10 cellular contexts compared by ENCODE assay signal in genomic region chr10:2986341-2986933, GRCh38.
DNase-seq lines count a peak whose midpoint lies in the region; ATAC-seq and TF ChIP-seq lines count a peak whose summit lies in the region.
"Had no signal": no experiment of that assay in that cellular context is flagged by ENCODE, and none has a peak within 500 bp of the region (broad histone marks: within the 10 kb centered on the region; RNA-seq: fewer than 3 reads in every experiment).

No MANE protein-coding gene starts in this region.

- no TSS peak for BruUV-seq in mammary epithelial cell (replicated peaks; lab: Mats Ljungman, UMichigan)

- H3K79me2 ChIP-seq in mammary epithelial cell (ENCODE audit: insufficient read depth, low read length), result no peaks in the 10 kb centered on the region

- H3K9me3 ChIP-seq in mammary epithelial cell (replicated peaks; ENCODE audit: insufficient read depth, low read length), result no peaks in the 10 kb centered on the region
- H3K9me3 ChIP-seq in esophagus muscularis mucosa, result peaks cover 0 to 11% (median 10%) of the 10 kb centered on the region in 4 donors

- 50% methylated on average over 6 of the region's 12 CpGs for WGBS in mammary epithelial cell (ENCODE audit: low coverage, missing lambda C conversion rate)
- 47% methylated on average over 12 of the region's 12 CpGs for WGBS in esophagus muscularis mucosa

- H4K20me1 ChIP-seq in mammary epithelial cell (ENCODE audit: insufficient read depth, low read length), result no peaks in the 10 kb centered on the region

- ATAC-seq in GM19438 (IDR thresholded peaks at IDR 0.05; ENCODE audit: low read depth, unreplicated experiment), result peak; percentile 44
- no peak for ATAC-seq in HG02610 (IDR thresholded peaks at IDR 0.05; ENCODE audit: unreplicated experiment)

- H3K27ac ChIP-seq in mammary epithelial cell (ENCODE audit: insufficient read depth, low read depth, low read length) (no peak overlapping the region), rectal smooth muscle tissue (ENCODE audit: low read depth, low read length) (no peak overlapping the region), esophagus muscularis mucosa (replicated peaks in 1 of 4) (peak overlapping the region in 1 of 4 donors; percentile 40)

- DNase-seq in NB4 (ENCODE audit: low read depth) (peak; percentile 42), mammary epithelial cell (no peak), esophagus muscularis mucosa (ENCODE audit: extremely low spot score) (no peak), ACHN (no peak), NCI-H1105 treated with DMSO at 0.1 percent for 48 hours (lab: John Stamatoyannopoulos, UW) (no peak)
- DNase-seq: cortex of kidney; stimulated activated naive CD4-positive, alpha-beta T cell treated with Interleukin-2 at 50 U/mL for 16 hours had no signal

- H3K27me3 ChIP-seq in mammary epithelial cell (ENCODE audit: insufficient read depth, low read length), result no peaks in the 10 kb centered on the region
- no peaks in the 10 kb centered on the region for H3K27me3 ChIP-seq in rectal smooth muscle tissue (ENCODE audit: control insufficient read depth, insufficient read depth, low read length)
- peaks cover 0 to 40% (median 0%) of the 10 kb centered on the region in 4 donors for H3K27me3 ChIP-seq in esophagus muscularis mucosa

- in situ Hi-C loops in mammary epithelial cell (cut with MboI; ENCODE audit: low sequenced_read_pairs in 2 of 2) (no loop called here), ACHN (cut with HindIII; ENCODE audit: low pct_ligation_motif_present, low pct_unique_long_range_greater_than_20kb, low sequenced_read_pairs) (no loop called here)

- peaks cover 5% of the 10 kb centered on the region for H3K4me1 ChIP-seq in mammary epithelial cell (ENCODE audit: insufficient read depth, low read length)
- no peaks in the 10 kb centered on the region for H3K4me1 ChIP-seq in rectal smooth muscle tissue (ENCODE audit: control insufficient read depth, insufficient read depth, low read length)
- H3K4me1 ChIP-seq in esophagus muscularis mucosa, result peaks cover 0 to 11% (median 0%) of the 10 kb centered on the region in 4 donors

- H3K4me2 ChIP-seq in mammary epithelial cell (ENCODE audit: insufficient read depth, low read depth, low read length), result no peak overlapping the region

- CTCF ChIA-PET in mammary epithelial cell (lab: Charles Lee; ENCODE audit: low non-redundant PET), result no interaction called here

- TF ChIP-seq CTCF in NB4 (IDR thresholded peaks at IDR 0.05; ENCODE audit: low read depth, low read length) (no peak), mammary epithelial cell (conservative IDR thresholded peaks at IDR 0.05 in 1 of 2, IDR thresholded peaks at IDR 0.05 in 1 of 2; ENCODE audit: extremely low read depth in 1 of 2, insufficient read depth in 1 of 2, low read depth in 1 of 2, low read length in 2 of 2) (no peak), esophagus muscularis mucosa (IDR thresholded peaks at IDR 0.05) (no peak)

- dilution Hi-C loops in mammary epithelial cell (cut with HindIII; ENCODE audit: low sequenced_read_pairs), result no loop called here

- no peak overlapping the region for H3K9ac ChIP-seq in mammary epithelial cell (ENCODE audit: insufficient read depth, low read length)
- H3K9ac ChIP-seq in rectal smooth muscle tissue (ENCODE audit: low read length), result no peak overlapping the region

- H3K4me3 ChIP-seq in NB4 (ENCODE audit: low read depth, low read length), result no peak overlapping the region
- H3K4me3 ChIP-seq in mammary epithelial cell (replicated peaks in 1 of 3; ENCODE audit: insufficient read depth in 1 of 3, low read depth in 2 of 3, low read length in 3 of 3), result no peak overlapping the region
- peak overlapping the region; percentile 1 for H3K4me3 ChIP-seq in rectal smooth muscle tissue (ENCODE audit: low read length)
- H3K4me3 ChIP-seq in esophagus muscularis mucosa, result no peak overlapping the region

- intact Hi-C loops in mammary epithelial cell (cut with micrococcal nuclease) (no loop called here), esophagus muscularis mucosa (cut with DNase I) (no loop called here)

- TF ChIP-seq POLR2A in NB4 (IDR thresholded peaks at IDR 0.05; ENCODE audit: extremely low read depth, insufficient read length) (no peak), esophagus muscularis mucosa (IDR thresholded peaks at IDR 0.05; ENCODE audit: low read depth) (no peak)

- H2AFZ ChIP-seq in mammary epithelial cell (ENCODE audit: low read depth, low read length), result peak overlapping the region; percentile 59

- TF ChIP-seq EP300 in esophagus muscularis mucosa (IDR thresholded peaks at IDR 0.05), result no peak

- H3K36me3 ChIP-seq in mammary epithelial cell (ENCODE audit: insufficient read depth, low read length) (no peaks in the 10 kb centered on the region), rectal smooth muscle tissue (ENCODE audit: control insufficient read depth, insufficient read depth, low read length) (no peaks in the 10 kb centered on the region), esophagus muscularis mucosa (no peaks in the 10 kb centered on the region)
